ENCODE assay signal across 1 cellular context in the genomic region with DNA sequence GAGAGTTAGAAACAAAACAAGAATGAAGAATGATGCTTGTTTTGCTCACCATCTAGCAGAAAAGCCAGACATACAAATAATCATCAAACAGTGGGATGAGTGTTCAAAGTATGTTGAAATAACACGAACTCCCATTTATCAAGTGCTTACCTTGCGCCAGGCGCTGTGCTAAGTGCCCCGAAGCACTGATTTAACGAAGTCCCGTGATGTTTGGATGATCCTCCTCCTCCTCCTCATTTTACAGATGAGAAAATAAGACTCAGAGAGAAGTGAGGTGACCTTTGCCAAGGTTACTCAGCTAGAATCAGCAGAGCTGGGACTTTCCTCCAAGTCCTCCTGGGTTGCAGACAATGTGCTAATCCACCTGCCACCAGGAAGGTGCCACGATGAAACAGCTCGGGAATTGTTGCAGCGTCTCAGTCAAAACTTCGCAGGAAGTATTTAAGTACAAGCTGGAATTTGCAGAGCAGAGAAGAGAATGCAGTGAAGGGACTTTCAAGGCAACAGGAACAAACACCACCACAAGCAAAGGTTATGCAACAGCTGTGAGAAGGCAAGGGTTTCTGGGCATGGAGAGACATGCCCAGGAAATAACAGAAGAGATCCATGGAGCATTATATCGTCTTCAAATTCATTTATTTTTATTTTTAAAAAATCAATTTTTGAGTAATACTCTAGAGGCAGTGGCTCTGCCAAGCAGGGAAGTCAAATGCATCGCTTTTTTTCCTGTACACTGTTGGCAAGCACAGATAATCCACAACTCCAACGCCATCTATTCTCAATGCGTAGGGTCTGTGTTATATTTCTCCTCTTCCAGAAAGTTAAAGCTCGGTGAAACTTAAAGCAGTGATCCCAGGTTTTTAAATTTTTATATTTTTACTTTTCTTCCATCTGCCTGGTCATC.
A peak's percentile ranks its signal among the peaks of the same experiment; 100 is the strongest.
TF ChIP-seq lines count a peak whose summit lies in the region.

No MANE protein-coding gene starts in this region.

TF ChIP-seq in HepG2, 621 proteins besides CTCF, POLR2A, EP300 and RAD21 (continued from another document and continues in another):
- TF ChIP-seq, protein P1, sequence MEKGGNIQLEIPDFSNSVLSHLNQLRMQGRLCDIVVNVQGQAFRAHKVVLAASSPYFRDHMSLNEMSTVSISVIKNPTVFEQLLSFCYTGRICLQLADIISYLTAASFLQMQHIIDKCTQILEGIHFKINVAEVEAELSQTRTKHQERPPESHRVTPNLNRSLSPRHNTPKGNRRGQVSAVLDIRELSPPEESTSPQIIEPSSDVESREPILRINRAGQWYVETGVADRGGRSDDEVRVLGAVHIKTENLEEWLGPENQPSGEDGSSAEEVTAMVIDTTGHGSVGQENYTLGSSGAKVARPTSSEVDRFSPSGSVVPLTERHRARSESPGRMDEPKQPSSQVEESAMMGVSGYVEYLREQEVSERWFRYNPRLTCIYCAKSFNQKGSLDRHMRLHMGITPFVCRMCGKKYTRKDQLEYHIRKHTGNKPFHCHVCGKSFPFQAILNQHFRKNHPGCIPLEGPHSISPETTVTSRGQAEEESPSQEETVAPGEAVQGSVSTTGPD (CRISPR knock-in tag; IDR thresholded peaks at IDR 0.05), result peak; percentile 59; the same call in 1 of the 2 replicates
- TF ChIP-seq ARNTL (CRISPR knock-in tag; IDR thresholded peaks at IDR 0.05) (peak; percentile 65; the same call in 1 of the 2 replicates), MEIS1 (CRISPR knock-in tag; IDR thresholded peaks at IDR 0.05; ENCODE audit: borderline replicate concordance) (no peak), KLF15 (CRISPR knock-in tag; IDR thresholded peaks at IDR 0.05; ENCODE audit: borderline replicate concordance) (no peak), TARDBP (CRISPR knock-in tag; IDR thresholded peaks at IDR 0.05) (peak; percentile 76; the same call in 1 of the 2 replicates), ZNF383 (CRISPR knock-in tag; IDR thresholded peaks at IDR 0.05; ENCODE audit: borderline replicate concordance) (no peak), ZSCAN30 (CRISPR knock-in tag; IDR thresholded peaks at IDR 0.05) (no peak; the same call in 1 of the 2 replicates), ZNF230 (CRISPR knock-in tag; IDR thresholded peaks at IDR 0.05) (peak; percentile 77; the same call in 1 of the 2 replicates), ZNF180 (CRISPR knock-in tag; IDR thresholded peaks at IDR 0.05; ENCODE audit: borderline replicate concordance, low read depth) (no peak), CHCHD3 (CRISPR knock-in tag; IDR thresholded peaks at IDR 0.05) (no peak), ZFP36L2 (CRISPR knock-in tag; IDR thresholded peaks at IDR 0.05) (no peak), CHD4 (IDR thresholded peaks at IDR 0.05; ENCODE audit: borderline replicate concordance, low read length) (no peak), ZNF83 (CRISPR knock-in tag; IDR thresholded peaks at IDR 0.05; ENCODE audit: borderline replicate concordance) (no peak), ZNF670 (CRISPR knock-in tag; IDR thresholded peaks at IDR 0.05; ENCODE audit: borderline replicate concordance) (no peak), FOXA1 (IDR thresholded peaks at IDR 0.05) (no peak), FOXA1 (CRISPR knock-in tag; IDR thresholded peaks at IDR 0.05) (peak; percentile 85), HMG20B (CRISPR knock-in tag; conservative IDR thresholded peaks at IDR 0.05) (peak; percentile 13; the same call in 1 of the 2 replicates), ZNF350 (CRISPR knock-in tag; IDR thresholded peaks at IDR 0.05; ENCODE audit: borderline replicate concordance, low read depth) (0 out of 2 replicates have a peak, but pooled peaks have one; percentile 46), AGO2 (optimal IDR thresholded peaks at IDR 0.05; ENCODE audit: low read depth, low read length) (no peak), GLI4 (CRISPR knock-in tag; IDR thresholded peaks at IDR 0.05; ENCODE audit: borderline replicate concordance) (no peak), ZBTB38 (CRISPR knock-in tag; IDR thresholded peaks at IDR 0.05) (peak; percentile 74; the same call in 1 of the 2 replicates)
- TF ChIP-seq, protein P2, sequence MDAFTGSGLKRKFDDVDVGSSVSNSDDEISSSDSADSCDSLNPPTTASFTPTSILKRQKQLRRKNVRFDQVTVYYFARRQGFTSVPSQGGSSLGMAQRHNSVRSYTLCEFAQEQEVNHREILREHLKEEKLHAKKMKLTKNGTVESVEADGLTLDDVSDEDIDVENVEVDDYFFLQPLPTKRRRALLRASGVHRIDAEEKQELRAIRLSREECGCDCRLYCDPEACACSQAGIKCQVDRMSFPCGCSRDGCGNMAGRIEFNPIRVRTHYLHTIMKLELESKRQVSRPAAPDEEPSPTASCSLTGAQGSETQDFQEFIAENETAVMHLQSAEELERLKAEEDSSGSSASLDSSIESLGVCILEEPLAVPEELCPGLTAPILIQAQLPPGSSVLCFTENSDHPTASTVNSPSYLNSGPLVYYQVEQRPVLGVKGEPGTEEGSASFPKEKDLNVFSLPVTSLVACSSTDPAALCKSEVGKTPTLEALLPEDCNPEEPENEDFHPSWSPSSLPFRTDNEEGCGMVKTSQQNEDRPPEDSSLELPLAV (CRISPR knock-in tag; conservative IDR thresholded peaks at IDR 0.05; ENCODE audit: low read depth), result no peak
- TF ChIP-seq, protein P3, sequence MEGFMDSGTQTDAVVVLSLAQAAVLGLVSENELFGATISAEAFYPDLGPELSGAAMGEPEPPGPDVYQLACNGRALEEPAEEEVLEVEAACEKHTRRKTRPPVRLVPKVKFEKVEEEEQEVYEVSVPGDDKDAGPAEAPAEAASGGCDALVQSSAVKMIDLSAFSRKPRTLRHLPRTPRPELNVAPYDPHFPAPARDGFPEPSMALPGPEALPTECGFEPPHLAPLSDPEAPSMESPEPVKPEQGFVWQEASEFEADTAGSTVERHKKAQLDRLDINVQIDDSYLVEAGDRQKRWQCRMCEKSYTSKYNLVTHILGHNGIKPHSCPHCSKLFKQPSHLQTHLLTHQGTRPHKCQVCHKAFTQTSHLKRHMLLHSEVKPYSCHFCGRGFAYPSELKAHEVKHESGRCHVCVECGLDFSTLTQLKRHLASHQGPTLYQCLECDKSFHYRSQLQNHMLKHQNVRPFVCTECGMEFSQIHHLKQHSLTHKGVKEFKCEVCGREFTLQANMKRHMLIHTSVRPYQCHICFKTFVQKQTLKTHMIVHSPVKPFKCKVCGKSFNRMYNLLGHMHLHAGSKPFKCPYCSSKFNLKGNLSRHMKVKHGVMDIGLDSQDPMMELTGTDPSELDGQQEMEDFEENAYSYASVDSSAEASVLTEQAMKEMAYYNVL (CRISPR knock-in tag; IDR thresholded peaks at IDR 0.05; ENCODE audit: borderline replicate concordance), result peak; percentile 78
- TF ChIP-seq, protein P4, sequence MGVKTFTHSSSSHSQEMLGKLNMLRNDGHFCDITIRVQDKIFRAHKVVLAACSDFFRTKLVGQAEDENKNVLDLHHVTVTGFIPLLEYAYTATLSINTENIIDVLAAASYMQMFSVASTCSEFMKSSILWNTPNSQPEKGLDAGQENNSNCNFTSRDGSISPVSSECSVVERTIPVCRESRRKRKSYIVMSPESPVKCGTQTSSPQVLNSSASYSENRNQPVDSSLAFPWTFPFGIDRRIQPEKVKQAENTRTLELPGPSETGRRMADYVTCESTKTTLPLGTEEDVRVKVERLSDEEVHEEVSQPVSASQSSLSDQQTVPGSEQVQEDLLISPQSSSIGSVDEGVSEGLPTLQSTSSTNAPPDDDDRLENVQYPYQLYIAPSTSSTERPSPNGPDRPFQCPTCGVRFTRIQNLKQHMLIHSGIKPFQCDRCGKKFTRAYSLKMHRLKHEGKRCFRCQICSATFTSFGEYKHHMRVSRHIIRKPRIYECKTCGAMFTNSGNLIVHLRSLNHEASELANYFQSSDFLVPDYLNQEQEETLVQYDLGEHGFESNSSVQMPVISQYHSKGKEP (CRISPR knock-in tag; IDR thresholded peaks at IDR 0.05), result 0 out of 2 replicates have a peak, but pooled peaks have one; percentile 10
- TF ChIP-seq, protein P5, sequence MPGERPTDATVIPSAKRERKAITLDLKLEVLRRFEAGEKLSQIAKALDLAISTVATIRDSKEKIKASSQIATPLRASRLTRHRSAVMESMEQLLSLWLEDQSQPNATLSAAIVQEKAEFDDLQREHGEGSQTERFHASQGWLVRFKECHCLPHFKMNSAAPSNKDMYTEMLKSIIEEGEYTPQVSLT (CRISPR knock-in tag; IDR thresholded peaks at IDR 0.05; ENCODE audit: borderline replicate concordance, low read depth), result no peak
- TF ChIP-seq, protein P6, sequence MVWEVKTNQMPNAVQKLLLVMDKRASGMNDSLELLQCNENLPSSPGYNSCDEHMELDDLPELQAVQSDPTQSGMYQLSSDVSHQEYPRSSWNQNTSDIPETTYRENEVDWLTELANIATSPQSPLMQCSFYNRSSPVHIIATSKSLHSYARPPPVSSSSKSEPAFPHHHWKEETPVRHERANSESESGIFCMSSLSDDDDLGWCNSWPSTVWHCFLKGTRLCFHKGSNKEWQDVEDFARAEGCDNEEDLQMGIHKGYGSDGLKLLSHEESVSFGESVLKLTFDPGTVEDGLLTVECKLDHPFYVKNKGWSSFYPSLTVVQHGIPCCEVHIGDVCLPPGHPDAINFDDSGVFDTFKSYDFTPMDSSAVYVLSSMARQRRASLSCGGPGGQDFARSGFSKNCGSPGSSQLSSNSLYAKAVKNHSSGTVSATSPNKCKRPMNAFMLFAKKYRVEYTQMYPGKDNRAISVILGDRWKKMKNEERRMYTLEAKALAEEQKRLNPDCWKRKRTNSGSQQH (CRISPR knock-in tag; IDR thresholded peaks at IDR 0.05; ENCODE audit: low read depth), result no peak
- TF ChIP-seq, protein P7, sequence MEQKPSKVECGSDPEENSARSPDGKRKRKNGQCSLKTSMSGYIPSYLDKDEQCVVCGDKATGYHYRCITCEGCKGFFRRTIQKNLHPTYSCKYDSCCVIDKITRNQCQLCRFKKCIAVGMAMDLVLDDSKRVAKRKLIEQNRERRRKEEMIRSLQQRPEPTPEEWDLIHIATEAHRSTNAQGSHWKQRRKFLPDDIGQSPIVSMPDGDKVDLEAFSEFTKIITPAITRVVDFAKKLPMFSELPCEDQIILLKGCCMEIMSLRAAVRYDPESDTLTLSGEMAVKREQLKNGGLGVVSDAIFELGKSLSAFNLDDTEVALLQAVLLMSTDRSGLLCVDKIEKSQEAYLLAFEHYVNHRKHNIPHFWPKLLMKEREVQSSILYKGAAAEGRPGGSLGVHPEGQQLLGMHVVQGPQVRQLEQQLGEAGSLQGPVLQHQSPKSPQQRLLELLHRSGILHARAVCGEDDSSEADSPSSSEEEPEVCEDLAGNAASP (CRISPR knock-in tag; IDR thresholded peaks at IDR 0.05; ENCODE audit: borderline replicate concordance), result peak; percentile 92; the same call in 1 of the 2 replicates
- TF ChIP-seq, protein P8, sequence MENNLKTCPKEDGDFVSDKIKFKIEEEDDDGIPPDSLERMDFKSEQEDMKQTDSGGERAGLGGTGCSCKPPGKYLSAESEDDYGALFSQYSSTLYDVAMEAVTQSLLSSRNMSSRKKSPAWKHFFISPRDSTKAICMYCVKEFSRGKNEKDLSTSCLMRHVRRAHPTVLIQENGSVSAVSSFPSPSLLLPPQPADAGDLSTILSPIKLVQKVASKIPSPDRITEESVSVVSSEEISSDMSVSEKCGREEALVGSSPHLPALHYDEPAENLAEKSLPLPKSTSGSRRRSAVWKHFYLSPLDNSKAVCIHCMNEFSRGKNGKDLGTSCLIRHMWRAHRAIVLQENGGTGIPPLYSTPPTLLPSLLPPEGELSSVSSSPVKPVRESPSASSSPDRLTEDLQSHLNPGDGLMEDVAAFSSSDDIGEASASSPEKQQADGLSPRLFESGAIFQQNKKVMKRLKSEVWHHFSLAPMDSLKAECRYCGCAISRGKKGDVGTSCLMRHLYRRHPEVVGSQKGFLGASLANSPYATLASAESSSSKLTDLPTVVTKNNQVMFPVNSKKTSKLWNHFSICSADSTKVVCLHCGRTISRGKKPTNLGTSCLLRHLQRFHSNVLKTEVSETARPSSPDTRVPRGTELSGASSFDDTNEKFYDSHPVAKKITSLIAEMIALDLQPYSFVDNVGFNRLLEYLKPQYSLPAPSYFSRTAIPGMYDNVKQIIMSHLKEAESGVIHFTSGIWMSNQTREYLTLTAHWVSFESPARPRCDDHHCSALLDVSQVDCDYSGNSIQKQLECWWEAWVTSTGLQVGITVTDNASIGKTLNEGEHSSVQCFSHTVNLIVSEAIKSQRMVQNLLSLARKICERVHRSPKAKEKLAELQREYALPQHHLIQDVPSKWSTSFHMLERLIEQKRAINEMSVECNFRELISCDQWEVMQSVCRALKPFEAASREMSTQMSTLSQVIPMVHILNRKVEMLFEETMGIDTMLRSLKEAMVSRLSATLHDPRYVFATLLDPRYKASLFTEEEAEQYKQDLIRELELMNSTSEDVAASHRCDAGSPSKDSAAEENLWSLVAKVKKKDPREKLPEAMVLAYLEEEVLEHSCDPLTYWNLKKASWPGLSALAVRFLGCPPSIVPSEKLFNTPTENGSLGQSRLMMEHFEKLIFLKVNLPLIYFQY (CRISPR knock-in tag; IDR thresholded peaks at IDR 0.05; ENCODE audit: borderline replicate concordance), result peak; percentile 24; the same call in 1 of the 2 replicates
- TF ChIP-seq, protein P9, sequence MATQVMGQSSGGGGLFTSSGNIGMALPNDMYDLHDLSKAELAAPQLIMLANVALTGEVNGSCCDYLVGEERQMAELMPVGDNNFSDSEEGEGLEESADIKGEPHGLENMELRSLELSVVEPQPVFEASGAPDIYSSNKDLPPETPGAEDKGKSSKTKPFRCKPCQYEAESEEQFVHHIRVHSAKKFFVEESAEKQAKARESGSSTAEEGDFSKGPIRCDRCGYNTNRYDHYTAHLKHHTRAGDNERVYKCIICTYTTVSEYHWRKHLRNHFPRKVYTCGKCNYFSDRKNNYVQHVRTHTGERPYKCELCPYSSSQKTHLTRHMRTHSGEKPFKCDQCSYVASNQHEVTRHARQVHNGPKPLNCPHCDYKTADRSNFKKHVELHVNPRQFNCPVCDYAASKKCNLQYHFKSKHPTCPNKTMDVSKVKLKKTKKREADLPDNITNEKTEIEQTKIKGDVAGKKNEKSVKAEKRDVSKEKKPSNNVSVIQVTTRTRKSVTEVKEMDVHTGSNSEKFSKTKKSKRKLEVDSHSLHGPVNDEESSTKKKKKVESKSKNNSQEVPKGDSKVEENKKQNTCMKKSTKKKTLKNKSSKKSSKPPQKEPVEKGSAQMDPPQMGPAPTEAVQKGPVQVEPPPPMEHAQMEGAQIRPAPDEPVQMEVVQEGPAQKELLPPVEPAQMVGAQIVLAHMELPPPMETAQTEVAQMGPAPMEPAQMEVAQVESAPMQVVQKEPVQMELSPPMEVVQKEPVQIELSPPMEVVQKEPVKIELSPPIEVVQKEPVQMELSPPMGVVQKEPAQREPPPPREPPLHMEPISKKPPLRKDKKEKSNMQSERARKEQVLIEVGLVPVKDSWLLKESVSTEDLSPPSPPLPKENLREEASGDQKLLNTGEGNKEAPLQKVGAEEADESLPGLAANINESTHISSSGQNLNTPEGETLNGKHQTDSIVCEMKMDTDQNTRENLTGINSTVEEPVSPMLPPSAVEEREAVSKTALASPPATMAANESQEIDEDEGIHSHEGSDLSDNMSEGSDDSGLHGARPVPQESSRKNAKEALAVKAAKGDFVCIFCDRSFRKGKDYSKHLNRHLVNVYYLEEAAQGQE (IDR thresholded peaks at IDR 0.05; ENCODE audit: borderline replicate concordance in 1 of 2, low read depth in 1 of 2, low read length in 2 of 2), result no peak
- TF ChIP-seq, protein P10, sequence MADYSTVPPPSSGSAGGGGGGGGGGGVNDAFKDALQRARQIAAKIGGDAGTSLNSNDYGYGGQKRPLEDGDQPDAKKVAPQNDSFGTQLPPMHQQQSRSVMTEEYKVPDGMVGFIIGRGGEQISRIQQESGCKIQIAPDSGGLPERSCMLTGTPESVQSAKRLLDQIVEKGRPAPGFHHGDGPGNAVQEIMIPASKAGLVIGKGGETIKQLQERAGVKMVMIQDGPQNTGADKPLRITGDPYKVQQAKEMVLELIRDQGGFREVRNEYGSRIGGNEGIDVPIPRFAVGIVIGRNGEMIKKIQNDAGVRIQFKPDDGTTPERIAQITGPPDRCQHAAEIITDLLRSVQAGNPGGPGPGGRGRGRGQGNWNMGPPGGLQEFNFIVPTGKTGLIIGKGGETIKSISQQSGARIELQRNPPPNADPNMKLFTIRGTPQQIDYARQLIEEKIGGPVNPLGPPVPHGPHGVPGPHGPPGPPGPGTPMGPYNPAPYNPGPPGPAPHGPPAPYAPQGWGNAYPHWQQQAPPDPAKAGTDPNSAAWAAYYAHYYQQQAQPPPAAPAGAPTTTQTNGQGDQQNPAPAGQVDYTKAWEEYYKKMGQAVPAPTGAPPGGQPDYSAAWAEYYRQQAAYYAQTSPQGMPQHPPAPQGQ (CRISPR knock-in tag; IDR thresholded peaks at IDR 0.05; ENCODE audit: borderline replicate concordance), result no peak
